In the genomic region with DNA sequence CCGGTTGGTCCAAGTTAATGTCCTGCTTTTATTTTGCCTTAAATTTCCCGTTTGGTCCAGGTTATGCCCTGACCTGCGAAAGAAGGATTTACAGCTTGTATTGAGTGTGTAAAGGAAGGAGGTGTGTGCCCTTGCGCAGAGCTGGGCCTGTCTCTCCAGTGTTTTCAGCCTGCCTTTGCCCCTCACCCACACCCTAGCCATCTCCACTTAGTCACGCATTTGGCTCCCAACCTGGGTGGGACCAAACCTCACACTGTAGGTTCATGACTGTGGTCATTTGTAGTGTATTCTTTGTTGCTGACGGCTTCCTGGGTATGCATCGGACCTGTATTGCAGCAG, we compare ENCODE assay signal across 8 cellular contexts. TPM values are rescaled to one million over a fixed set of nuclear protein-coding genes. Genes with fewer than 3 reads are reported as not detected.
DNase-seq lines count a peak whose midpoint lies in the region; ATAC-seq and TF ChIP-seq lines count a peak whose summit lies in the region.

No MANE protein-coding gene starts in this region.

- no peaks in the 10 kb centered on the region for H3K9me3 ChIP-seq in T-helper 17 cell (ENCODE audit: control insufficient read depth, low read length, poor library complexity, severe bottlenecking)
- H3K9me3 ChIP-seq in right lobe of liver: no peaks in the 10 kb centered on the region

- H3K9me3 Mint-ChIP-seq in MCF 10A (ENCODE audit: unreplicated experiment): no peaks in the 10 kb centered on the region

- TF ChIP-seq CTCF in AG04449 (IDR thresholded peaks at IDR 0.05; ENCODE audit: insufficient read depth, low read length, missing control alignments) (no peak), MCF 10A (IDR thresholded peaks at IDR 0.05; ENCODE audit: unreplicated experiment) (no peak), right lobe of liver (IDR thresholded peaks at IDR 0.05) (no peak)

- no peak for DNase-seq in AG04449 (ENCODE audit: low read depth, low spot score)
- DNase-seq in HUDEP-2 (lab: John Stamatoyannopoulos, UW; ENCODE audit: unreplicated experiment in 76 of 76): peak in 57 of 76 experiments; percentile 16 to 71 (median 44)
- no peak for DNase-seq in T-helper 17 cell
- peak; percentile 85 for DNase-seq in MCF 10A (ENCODE audit: unreplicated experiment)
- DNase-seq in right lobe of liver: no peak
- peak; percentile 40 to 50 for DNase-seq in stimulated activated CD8-positive, alpha-beta memory T cell treated with anti-CD3 and anti-CD28 coated beads, Interleukin-15, amount 100 ng/mL, for 48 hours (ENCODE audit: low read depth in 2 of 2)
- DNase-seq in T1000 (lab: John Stamatoyannopoulos, UW): no peak

- TF ChIP-seq POLR2A in right lobe of liver (IDR thresholded peaks at IDR 0.05): no peak

- H3K36me3 ChIP-seq in right lobe of liver: no peaks in the 10 kb centered on the region

- H3K27ac Mint-ChIP-seq in T-helper 17 cell (peak overlapping the region; percentile 95), MCF 10A (ENCODE audit: low read depth, unreplicated experiment) (peak overlapping the region; percentile 95)

- peak overlapping the region; percentile 62 to 96 (median 89) for H3K27ac ChIP-seq in right lobe of liver

- H3K27me3 ChIP-seq in right lobe of liver: no peaks in the 10 kb centered on the region

- intact Hi-C loops in MCF 10A (cut with micrococcal nuclease): loop anchor here (1.0 to 2.0 kb wide), 2 partner anchors 38 to 132 kb away; a partner anchor contains a TSS
- intact Hi-C loops in right lobe of liver (cut with DNase I): no loop called here

- ATAC-seq in GM18867 (IDR thresholded peaks at IDR 0.05; ENCODE audit: unreplicated experiment) (peak; percentile 22), T-helper 17 cell (no peak), right lobe of liver (no peak)

- H3K27me3 Mint-ChIP-seq in T-helper 17 cell: no peaks in the 10 kb centered on the region
- no peaks in the 10 kb centered on the region for H3K27me3 Mint-ChIP-seq in MCF 10A (ENCODE audit: insufficient read depth, unreplicated experiment)

- H3K4me3 Mint-ChIP-seq in T-helper 17 cell (peak overlapping the region; percentile 96), MCF 10A (ENCODE audit: unreplicated experiment) (peak overlapping the region; percentile 91)

- H3K4me1 Mint-ChIP-seq in T-helper 17 cell: peaks cover 37% of the 10 kb centered on the region
- H3K4me1 Mint-ChIP-seq in MCF 10A (ENCODE audit: insufficient read depth, unreplicated experiment): peaks cover 34% of the 10 kb centered on the region

- H3K4me1 ChIP-seq in right lobe of liver: peaks cover 0 to 20% (median 9%) of the 10 kb centered on the region in 4 donors

- CTCF ChIA-PET in AG04449 (lab: Yijun Ruan, JAX): interaction anchor here (1.3 to 1.8 kb wide), 5 partner anchors 10 to 47 kb away, joined by 3 to 12 read pairs (median 4); no protein-coding TSS in a partner anchor
- CTCF ChIA-PET in MCF 10A (lab: Yijun Ruan, JAX): interaction anchor here (0.8 to 2.3 kb wide), 5 partner anchors 11 to 47 kb away, joined by 3 to 5 read pairs (median 4); no protein-coding TSS in a partner anchor

- H3K4me3 ChIP-seq in AG04449 (ENCODE audit: low read depth, low read length) (peak overlapping the region; percentile 52), right lobe of liver (peak overlapping the region; percentile 74 to 85 (median 74))

- POLR2A ChIA-PET in AG04449 (lab: Yijun Ruan, JAX) (interaction anchor here (0.7 to 1.0 kb wide), 9 partner anchors 17 to 170 kb away, joined by 3 to 5 read pairs (median 3); a partner anchor contains a TSS), MCF 10A (lab: Yijun Ruan, JAX) (interaction anchor here (0.6 to 7.3 kb wide), 20 partner anchors 9 to 203 kb away, joined by 3 to 97 read pairs (median 6); a partner anchor contains a TSS)

- TSS peak; percentile 99 for BruUV-seq in MCF 10A (replicated peaks; lab: Mats Ljungman, UMichigan)

- 39% methylated on average over 7 of the region's 7 CpGs for WGBS in right lobe of liver (ENCODE audit: insufficient coverage, low coverage, low lambda C conversion rate, missing lambda C conversion rate)

- peaks cover 3% of the 10 kb centered on the region for H3K36me3 Mint-ChIP-seq in T-helper 17 cell (ENCODE audit: low read depth)
- H3K36me3 Mint-ChIP-seq in MCF 10A (ENCODE audit: insufficient read depth, unreplicated experiment): peaks cover 23% of the 10 kb centered on the region

RNA-seq across cellular contexts. Expression of a gene that starts 0.6 kb away (rescaled TPM):
- total RNA-seq in T-helper 17 cell: 100 to 1,000 TPM; 232 to 239 TPM
- 121 and 134 TPM in 2 replicates for total RNA-seq in MCF 10A (2022)
- total RNA-seq in right lobe of liver: 10 to 100 TPM; 30.6 to 51.5 (median 43.1) TPM

RNA-seq across cellular contexts. Expression of a gene that starts 21.1 kb away (rescaled TPM):
- total RNA-seq in T-helper 17 cell (100 to 1,000 TPM; 121 to 149 TPM), MCF 10A (2022) (103 and 115 TPM in 2 replicates), right lobe of liver (10 to 100 TPM; 24.3 to 41.2 (median 33.4) TPM)

Comparison
In these comparisons a context has a peak if more than half of its experiments do, and no peak if none do; other contexts are left out.
1. DNase-seq: peak in HUDEP-2 (57 of 76), MCF 10A (single experiment) and stimulated activated CD8-positive, alpha-beta memory T cell treated with anti-CD3 and anti-CD28 coated beads, Interleukin-15, amount 100 ng/mL, for 48 hours (2 of 2); none in AG04449 (single experiment), T-helper 17 cell (0 of 3), right lobe of liver (0 of 3) and T1000 (single experiment).